8 cellular contexts compared by ENCODE assay signal in the genomic region with DNA sequence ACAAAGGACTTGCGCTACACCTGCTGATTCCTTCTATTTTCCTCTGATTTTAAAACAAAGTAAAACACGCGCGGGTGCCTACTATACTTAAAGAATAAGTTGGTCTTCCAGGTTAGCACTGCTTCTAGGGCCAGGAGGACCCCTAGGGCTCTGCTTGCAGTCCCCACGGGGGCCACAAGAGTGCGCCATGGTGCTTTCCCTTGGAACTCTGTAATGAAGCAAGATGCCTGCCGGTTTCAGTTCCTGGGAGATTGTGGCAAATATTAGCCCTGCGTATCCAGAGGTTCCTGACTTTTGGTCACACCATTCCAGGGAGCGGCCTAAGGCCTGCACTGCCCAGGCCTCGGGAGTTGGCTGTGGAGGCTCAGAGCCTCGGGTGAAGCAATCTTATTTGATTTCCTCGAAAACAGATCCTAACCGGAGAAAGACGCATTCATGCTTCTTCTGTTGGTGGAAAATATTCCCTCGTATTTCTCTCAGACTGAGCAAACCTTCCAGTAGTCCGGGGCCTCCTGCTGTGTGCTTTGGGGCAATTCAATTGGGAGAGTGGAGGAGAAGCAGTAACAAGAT. TPM values are rescaled to one million over a fixed set of nuclear protein-coding genes. Genes with fewer than 3 reads are reported as not detected.
A peak's percentile ranks its signal among the peaks of the same experiment; 100 is the strongest.
DNase-seq lines count a peak whose midpoint lies in the region; ATAC-seq, FAIRE-seq and TF ChIP-seq lines count a peak whose summit lies in the region.

No MANE protein-coding gene starts in this region.

- no peak overlapping the region for H3K4me3 Mint-ChIP-seq in type B pancreatic cell

- no peaks in the 10 kb centered on the region for H3K9me3 Mint-ChIP-seq in type B pancreatic cell

- H3K79me2 ChIP-seq in parathyroid adenoma = no peaks in the 10 kb centered on the region

- peak; percentile 64 for FAIRE-seq in G401.6 (lab: Jason Lieb, UNC)

- H3K36me3 ChIP-seq in RWPE2 (ENCODE audit: low read depth) (no peaks in the 10 kb centered on the region), parathyroid adenoma (ENCODE audit: control insufficient read depth, insufficient read depth, low read length) (no peaks in the 10 kb centered on the region)

- peaks cover 4% of the 10 kb centered on the region for H3K27me3 Mint-ChIP-seq in type B pancreatic cell

- peak overlapping the region; percentile 80 for H2AFZ ChIP-seq in parathyroid adenoma

- TF ChIP-seq CTCF in RWPE2 (IDR thresholded peaks at IDR 0.05; ENCODE audit: poor library complexity, severe bottlenecking) (peak; percentile 91), parathyroid adenoma (IDR thresholded peaks at IDR 0.05) (peak; percentile 76), type B pancreatic cell (conservative IDR thresholded peaks at IDR 0.05) (peak; percentile 95)

- DNase-seq in LoVo (ENCODE audit: low spot score) (peak; percentile 62), RWPE2 (ENCODE audit: low spot score) (no peak), glomerular visceral epithelial cell (ENCODE audit: extremely low spot score) (peak; percentile 81), type B pancreatic cell (ENCODE audit: extremely low spot score, unreplicated experiment) (peak; percentile 87)
- peak; percentile 50 for DNase-seq in activated naive CD4-positive, alpha-beta T cell treated with Interleukin-2 at 50 U/mL for 16 hours

- no peaks in the 10 kb centered on the region for H3K27me3 ChIP-seq in RWPE2 (ENCODE audit: insufficient read depth, poor library complexity, severe bottlenecking)
- H3K27me3 ChIP-seq in parathyroid adenoma (ENCODE audit: control insufficient read depth, insufficient read depth, low read length) = no peaks in the 10 kb centered on the region

- H3K4me1 ChIP-seq in RWPE2 (ENCODE audit: insufficient read depth, poor library complexity, severe bottlenecking) (no peaks in the 10 kb centered on the region), parathyroid adenoma (no peaks in the 10 kb centered on the region)

- ATAC-seq in RWPE2 (ENCODE audit: low read depth) = peak; percentile 82
- ATAC-seq in GM19397 (IDR thresholded peaks at IDR 0.05; ENCODE audit: unreplicated experiment) = no peak

- no peaks in the 10 kb centered on the region for H3K36me3 Mint-ChIP-seq in type B pancreatic cell

- H3K9me3 ChIP-seq in RWPE2 (ENCODE audit: severe bottlenecking) (no peaks in the 10 kb centered on the region), parathyroid adenoma (ENCODE audit: control insufficient read depth, low read length) (no peaks in the 10 kb centered on the region)

- peak overlapping the region; percentile 56 for H3K27ac Mint-ChIP-seq in type B pancreatic cell

- H3K27ac ChIP-seq in RWPE2 (ENCODE audit: poor library complexity, severe bottlenecking) (no peak overlapping the region), parathyroid adenoma (no peak overlapping the region)

- H3K9ac ChIP-seq in parathyroid adenoma = no peak overlapping the region

- no peak overlapping the region for H3K4me2 ChIP-seq in parathyroid adenoma (ENCODE audit: low read length)

- peaks cover 16% of the 10 kb centered on the region for H3K4me1 Mint-ChIP-seq in type B pancreatic cell (ENCODE audit: unreplicated experiment)

- no peak overlapping the region for H3K4me3 ChIP-seq in RWPE2 (ENCODE audit: severe bottlenecking)
- no peak overlapping the region for H3K4me3 ChIP-seq in parathyroid adenoma (ENCODE audit: low read depth, low read length)

RNA-seq across cellular contexts. Expression of a gene that starts 25.3 kb away (rescaled TPM):
- not detected in 2 replicates for total RNA-seq in type B pancreatic cell (ENCODE audit: low replicate concordance)

RNA-seq across cellular contexts. Expression of a gene that starts 59.7 kb away (rescaled TPM):
- total RNA-seq in type B pancreatic cell (ENCODE audit: low replicate concordance) = 4.3 and 5.8 TPM in 2 replicates
